ENCODE assay signal across 8 cellular contexts in genomic region chr2:27069961-27070618, GRCh38. TPM values are rescaled to one million over a fixed set of nuclear protein-coding genes. Genes with fewer than 3 reads are reported as not detected.
A peak's percentile ranks its signal among the peaks of the same experiment; 100 is the strongest.
DNase-seq lines count a peak whose midpoint lies in the region; FAIRE-seq and TF ChIP-seq lines count a peak whose summit lies in the region.

No MANE protein-coding gene starts in this region.

- H3K9me3 Mint-ChIP-seq in activated CD4-positive, alpha-beta T cell treated with anti-CD3 and anti-CD28 coated beads, Interleukin-2, amount 10 ng/mL, durations not matched to agents 7 days and 5 days, result no peaks in the 10 kb centered on the region
- H3K9me3 Mint-ChIP-seq in activated naive CD8-positive, alpha-beta T cell (ENCODE audit: low read depth), result no peaks in the 10 kb centered on the region

- CTCF ChIA-PET in activated CD4-positive, alpha-beta T cell treated with anti-CD3 and anti-CD28 coated beads, Interleukin-2, amount 10 ng/mL, durations not matched to agents 7 days and 5 days (lab: Charles Lee), result interaction anchor here (8.7 kb wide), 1 partner anchor 12 kb away, joined by 44 read pairs; no protein-coding TSS in a partner anchor

- peak overlapping the region; percentile 95 to 97 (median 95) for H3K4me3 ChIP-seq in keratinocyte (ENCODE audit: control insufficient read depth in 2 of 3, extremely low read depth in 1 of 3, insufficient read depth in 2 of 3, low read depth in 1 of 3, low read length in 3 of 3)
- peak overlapping the region; percentile 94 to 99 for H3K4me3 ChIP-seq in stomach smooth muscle (ENCODE audit: low read length in 2 of 2)
- peak overlapping the region in 1 of 3 donors; percentile 80 for H3K4me3 ChIP-seq in thyroid gland (replicated peaks in 1 of 3)

- no peaks in the 10 kb centered on the region for H4K20me1 ChIP-seq in keratinocyte (ENCODE audit: control insufficient read depth, extremely low read depth, insufficient read depth, low read length)

- H3K36me3 ChIP-seq in keratinocyte (ENCODE audit: control insufficient read depth in 2 of 2, extremely low read depth in 1 of 2, insufficient read depth in 2 of 2, low read length in 2 of 2) (peaks cover 13 to 27% of the 10 kb centered on the region in 2 experiments), stomach smooth muscle (ENCODE audit: control insufficient read depth in 2 of 2, insufficient read depth in 2 of 2, low read length in 2 of 2) (peaks cover 19 to 27% of the 10 kb centered on the region in 2 donors), thyroid gland (peaks cover 0 to 11% of the 10 kb centered on the region in 2 donors)

- peak overlapping the region; percentile 94 for H3K4me2 ChIP-seq in keratinocyte (ENCODE audit: control insufficient read depth, extremely low read depth, insufficient read depth, low read depth, low read length)

- no peaks in the 10 kb centered on the region for H3K27me3 Mint-ChIP-seq in activated CD4-positive, alpha-beta T cell treated with anti-CD3 and anti-CD28 coated beads, Interleukin-2, amount 10 ng/mL, durations not matched to agents 7 days and 5 days
- no peaks in the 10 kb centered on the region for H3K27me3 Mint-ChIP-seq in activated naive CD8-positive, alpha-beta T cell

- 84 to 86% methylated on average over 8 of the region's 8 CpGs for WGBS in thyroid gland, 2 donors

- H3K9ac ChIP-seq in keratinocyte (ENCODE audit: control insufficient read depth, extremely low read depth, insufficient read depth, low read length) (peak overlapping the region; percentile 92), stomach smooth muscle (ENCODE audit: low read length in 2 of 2) (peak overlapping the region; percentile 47 to 96)

- H3K27ac Mint-ChIP-seq in activated CD4-positive, alpha-beta T cell treated with anti-CD3 and anti-CD28 coated beads, Interleukin-2, amount 10 ng/mL, durations not matched to agents 7 days and 5 days, result peak overlapping the region; percentile 96
- peak overlapping the region; percentile 95 for H3K27ac Mint-ChIP-seq in activated naive CD8-positive, alpha-beta T cell

- TF ChIP-seq CTCF in keratinocyte (optimal IDR thresholded peaks at IDR 0.05 in 1 of 3, IDR thresholded peaks at IDR 0.05 in 1 of 3, conservative IDR thresholded peaks at IDR 0.05 in 1 of 3; ENCODE audit: extremely low read depth in 1 of 3, insufficient read depth in 2 of 3, low read length in 3 of 3), result no peak
- no peak for TF ChIP-seq CTCF in thyroid gland (IDR thresholded peaks at IDR 0.05)

- dilution Hi-C loops in keratinocyte (cut with MboI; ENCODE audit: extremely low pct_ligation_motif_present, low sequenced_read_pairs), result no loop called here

- H3K9me3 ChIP-seq in keratinocyte (ENCODE audit: control insufficient read depth, low read depth, low read length), result no peaks in the 10 kb centered on the region
- no peaks in the 10 kb centered on the region for H3K9me3 ChIP-seq in stomach smooth muscle (ENCODE audit: control insufficient read depth in 2 of 2, low read length in 2 of 2)
- H3K9me3 ChIP-seq in thyroid gland, result no peaks in the 10 kb centered on the region

- H3K9me1 ChIP-seq in keratinocyte (ENCODE audit: control insufficient read depth, extremely low read depth, insufficient read depth, low read length), result peaks cover 2% of the 10 kb centered on the region

- no peak for TF ChIP-seq POLR2A in thyroid gland (IDR thresholded peaks at IDR 0.05)

- peaks cover 56% of the 10 kb centered on the region for H3K4me1 Mint-ChIP-seq in activated CD4-positive, alpha-beta T cell treated with anti-CD3 and anti-CD28 coated beads, Interleukin-2, amount 10 ng/mL, durations not matched to agents 7 days and 5 days
- H3K4me1 Mint-ChIP-seq in activated naive CD8-positive, alpha-beta T cell (ENCODE audit: low read depth), result peaks cover 57% of the 10 kb centered on the region

- H3K36me3 Mint-ChIP-seq in activated CD4-positive, alpha-beta T cell treated with anti-CD3 and anti-CD28 coated beads, Interleukin-2, amount 10 ng/mL, durations not matched to agents 7 days and 5 days (ENCODE audit: low read depth), result peaks cover 38% of the 10 kb centered on the region
- H3K36me3 Mint-ChIP-seq in activated naive CD8-positive, alpha-beta T cell, result peaks cover 5% of the 10 kb centered on the region

- H3K4me3 Mint-ChIP-seq in activated CD4-positive, alpha-beta T cell treated with anti-CD3 and anti-CD28 coated beads, Interleukin-2, amount 10 ng/mL, durations not matched to agents 7 days and 5 days, result peak overlapping the region; percentile 97
- H3K4me3 Mint-ChIP-seq in activated naive CD8-positive, alpha-beta T cell, result peak overlapping the region; percentile 98

- H2AFZ ChIP-seq in keratinocyte (ENCODE audit: control insufficient read depth, low read length), result no peak overlapping the region

- peak overlapping the region; percentile 85 for H3K27ac ChIP-seq in keratinocyte (ENCODE audit: control insufficient read depth, insufficient read depth, low read length)
- H3K27ac ChIP-seq in stomach smooth muscle (ENCODE audit: low read length), result peak overlapping the region; percentile 6
- peak overlapping the region in 1 of 3 donors; percentile 31 for H3K27ac ChIP-seq in thyroid gland

- intact Hi-C loops in thyroid gland (cut with DNase I), result loop anchor here (5.0 kb wide), 1 partner anchor 38 kb away; the partner anchor contains the start of gene TMEM214

- DNase-seq in activated CD4-positive, alpha-beta T cell treated with anti-CD3 and anti-CD28 coated beads, Interleukin-2, amount 10 ng/mL, durations not matched to agents 7 days and 5 days, result no peak
- no peak for DNase-seq in activated CD4-positive, alpha-beta T cell treated with anti-CD3 and anti-CD28 coated beads for 4 hours
- no peak for DNase-seq in keratinocyte (ENCODE audit: low read depth, low spot score)
- DNase-seq in HT-29 (ENCODE audit: low spot score), result no peak
- DNase-seq in NCI-H524 treated with DMSO at 0.1 percent for 48 hours (lab: John Stamatoyannopoulos, UW), result no peak
- no peak for DNase-seq in thyroid gland

- FAIRE-seq in keratinocyte (lab: Jason Lieb, UNC), result no peak

- H3K27me3 ChIP-seq in keratinocyte (ENCODE audit: control insufficient read depth, extremely low read depth, insufficient read depth, low read length) (no peaks in the 10 kb centered on the region), stomach smooth muscle (ENCODE audit: control insufficient read depth in 1 of 2, insufficient read depth in 2 of 2, low read length in 2 of 2) (no peaks in the 10 kb centered on the region), thyroid gland (no peaks in the 10 kb centered on the region)

- H3K4me1 ChIP-seq in keratinocyte (ENCODE audit: control insufficient read depth, extremely low read depth, insufficient read depth, low read length) (peaks cover 17% of the 10 kb centered on the region), stomach smooth muscle (ENCODE audit: control insufficient read depth, insufficient read depth, low read length) (peaks cover 57% of the 10 kb centered on the region), thyroid gland (peaks cover 21 to 37% of the 10 kb centered on the region in 2 donors)

- POLR2A ChIA-PET in activated CD4-positive, alpha-beta T cell treated with anti-CD3 and anti-CD28 coated beads, Interleukin-2, amount 10 ng/mL, durations not matched to agents 7 days and 5 days (lab: Charles Lee), result no interaction called here

- peaks cover 34% of the 10 kb centered on the region for H3K79me2 ChIP-seq in keratinocyte (ENCODE audit: control insufficient read depth, insufficient read depth, low read length)

RNA-seq across cellular contexts. Expression of gene OST4, which starts 1.4 kb away (rescaled TPM):
- total RNA-seq in activated CD4-positive, alpha-beta T cell treated with anti-CD3 and anti-CD28 coated beads, Interleukin-2, amount 10 ng/mL, durations not matched to agents 7 days and 5 days, result 100 to 1,000 TPM; 309 to 386 TPM
- polyA plus RNA-seq in keratinocyte, result 393 to 636 TPM (median 541 TPM) in 3 replicates
- polyA plus RNA-seq in keratinocyte (2011; ENCODE audit: low read depth), result 42.3 TPM
- polyA plus RNA-seq in keratinocyte (2011; cell fraction: cytosol; rRNA removed), result 695 and 721 TPM in 2 replicates
- polyA plus RNA-seq in keratinocyte (2011; cell fraction: nucleus; rRNA removed), result 135 and 166 TPM in 2 replicates
- 473 and 536 TPM in 2 replicates for polyA plus RNA-seq in keratinocyte (2012; ENCODE audit: low replicate concordance)
- 279 to 499 TPM (median 284 TPM) in 3 replicates for polyA minus RNA-seq in keratinocyte
- 1,244 TPM for polyA minus RNA-seq in keratinocyte (2011; cell fraction: cytosol; rRNA and poly(A)+ RNA removed)
- 34.9 and 44.1 TPM in 2 replicates for polyA minus RNA-seq in keratinocyte (2011; cell fraction: nucleus; rRNA and poly(A)+ RNA removed)
- 107 and 127 TPM in 2 replicates for total RNA-seq in HT-29 (2014; rRNA removed; shearing (Covaris generic))
- total RNA-seq in thyroid gland, result 100 to 1,000 TPM; 235 to 467 (median 261) TPM

RNA-seq across cellular contexts. Expression of gene EMILIN1, which starts 8.3 kb away (rescaled TPM):
- total RNA-seq in activated CD4-positive, alpha-beta T cell treated with anti-CD3 and anti-CD28 coated beads, Interleukin-2, amount 10 ng/mL, durations not matched to agents 7 days and 5 days, result under 1 TPM; 0.56 to 0.64 TPM
- polyA plus RNA-seq in keratinocyte, result 0.01 to 0.06 TPM (median 0.03 TPM) in 3 replicates
- polyA plus RNA-seq in keratinocyte (2011; ENCODE audit: low read depth), result not detected
- 0.06 TPM in 1 of 2 replicates, not detected in the other for polyA plus RNA-seq in keratinocyte (2011; cell fraction: cytosol; rRNA removed)
- 0.04 and 0.23 TPM in 2 replicates for polyA plus RNA-seq in keratinocyte (2011; cell fraction: nucleus; rRNA removed)
- polyA plus RNA-seq in keratinocyte (2012; ENCODE audit: low replicate concordance), result 0.18 TPM in 2 replicates
- 0.20 TPM in 1 of 3 replicates, not detected in the others for polyA minus RNA-seq in keratinocyte
- not detected for polyA minus RNA-seq in keratinocyte (2011; cell fraction: cytosol; rRNA and poly(A)+ RNA removed)
- polyA minus RNA-seq in keratinocyte (2011; cell fraction: nucleus; rRNA and poly(A)+ RNA removed), result not detected in 2 replicates
- 0.65 and 1.1 TPM in 2 replicates for total RNA-seq in HT-29 (2014; rRNA removed; shearing (Covaris generic))
- 10 to 100 TPM; 18.6 to 45.4 (median 29.3) TPM for total RNA-seq in thyroid gland

RNA-seq across cellular contexts. Expression of gene KHK, which starts 16.5 kb away (rescaled TPM):
- 10 to 100 TPM in 1 of 2 experiments, 1 to 10 TPM in 1; 9.7 to 10.6 TPM for total RNA-seq in activated CD4-positive, alpha-beta T cell treated with anti-CD3 and anti-CD28 coated beads, Interleukin-2, amount 10 ng/mL, durations not matched to agents 7 days and 5 days
- 0.06 to 0.36 TPM (median 0.21 TPM) in 3 replicates for polyA plus RNA-seq in keratinocyte
- not detected for polyA plus RNA-seq in keratinocyte (2011; ENCODE audit: low read depth)
- 0.10 and 0.11 TPM in 2 replicates for polyA plus RNA-seq in keratinocyte (2011; cell fraction: cytosol; rRNA removed)
- 0.07 and 0.24 TPM in 2 replicates for polyA plus RNA-seq in keratinocyte (2011; cell fraction: nucleus; rRNA removed)
- polyA plus RNA-seq in keratinocyte (2012; ENCODE audit: low replicate concordance), result 0.16 and 0.46 TPM in 2 replicates
- 0.45 to 0.95 TPM in 2 of 3 replicates, not detected in the other for polyA minus RNA-seq in keratinocyte
- not detected for polyA minus RNA-seq in keratinocyte (2011; cell fraction: cytosol; rRNA and poly(A)+ RNA removed)
- not detected in 2 replicates for polyA minus RNA-seq in keratinocyte (2011; cell fraction: nucleus; rRNA and poly(A)+ RNA removed)
- 4.1 and 4.2 TPM in 2 replicates for total RNA-seq in HT-29 (2014; rRNA removed; shearing (Covaris generic))
- total RNA-seq in thyroid gland, result 1 to 10 TPM in 3 of 4 donors, under 1 TPM in 1; 0.44 to 2.3 (median 1.7) TPM

RNA-seq across cellular contexts. Expression of gene AGBL5, which starts 18.6 kb away (rescaled TPM):
- 10 to 100 TPM; 17.9 to 19.1 TPM for total RNA-seq in activated CD4-positive, alpha-beta T cell treated with anti-CD3 and anti-CD28 coated beads, Interleukin-2, amount 10 ng/mL, durations not matched to agents 7 days and 5 days
- 24.5 to 27.7 TPM (median 25.5 TPM) in 3 replicates for polyA plus RNA-seq in keratinocyte
- polyA plus RNA-seq in keratinocyte (2011; ENCODE audit: low read depth), result 31.7 TPM
- polyA plus RNA-seq in keratinocyte (2011; cell fraction: cytosol; rRNA removed), result 26.4 and 32.9 TPM in 2 replicates
- polyA plus RNA-seq in keratinocyte (2011; cell fraction: nucleus; rRNA removed), result 12.3 and 12.4 TPM in 2 replicates
- 12.7 and 19.7 TPM in 2 replicates for polyA plus RNA-seq in keratinocyte (2012; ENCODE audit: low replicate concordance)
- polyA minus RNA-seq in keratinocyte, result 32.5 to 60.4 TPM (median 47.4 TPM) in 3 replicates
- 25.1 TPM for polyA minus RNA-seq in keratinocyte (2011; cell fraction: cytosol; rRNA and poly(A)+ RNA removed)
- 6.5 and 9.9 TPM in 2 replicates for polyA minus RNA-seq in keratinocyte (2011; cell fraction: nucleus; rRNA and poly(A)+ RNA removed)
- 28.1 and 34.5 TPM in 2 replicates for total RNA-seq in HT-29 (2014; rRNA removed; shearing (Covaris generic))
- 10 to 100 TPM; 29.1 to 40.0 (median 31.6) TPM for total RNA-seq in thyroid gland

RNA-seq across cellular contexts. Expression of gene TMEM214, which starts 37.3 kb away (rescaled TPM):
- 10 to 100 TPM; 73.2 to 77.1 TPM for total RNA-seq in activated CD4-positive, alpha-beta T cell treated with anti-CD3 and anti-CD28 coated beads, Interleukin-2, amount 10 ng/mL, durations not matched to agents 7 days and 5 days
- 28.7 to 65.8 TPM (median 38.0 TPM) in 3 replicates for polyA plus RNA-seq in keratinocyte
- polyA plus RNA-seq in keratinocyte (2011; ENCODE audit: low read depth), result 20.4 TPM
- polyA plus RNA-seq in keratinocyte (2011; cell fraction: cytosol; rRNA removed), result 30.8 and 33.1 TPM in 2 replicates
- polyA plus RNA-seq in keratinocyte (2011; cell fraction: nucleus; rRNA removed), result 90.1 and 90.9 TPM in 2 replicates
- 28.4 and 51.3 TPM in 2 replicates for polyA plus RNA-seq in keratinocyte (2012; ENCODE audit: low replicate concordance)
- polyA minus RNA-seq in keratinocyte, result 72.3 to 342 TPM (median 115 TPM) in 3 replicates
- 90.9 TPM for polyA minus RNA-seq in keratinocyte (2011; cell fraction: cytosol; rRNA and poly(A)+ RNA removed)
- polyA minus RNA-seq in keratinocyte (2011; cell fraction: nucleus; rRNA and poly(A)+ RNA removed), result 70.1 and 93.2 TPM in 2 replicates
- 35.6 and 42.0 TPM in 2 replicates for total RNA-seq in HT-29 (2014; rRNA removed; shearing (Covaris generic))
- 10 to 100 TPM; 43.3 to 93.8 (median 78.9) TPM for total RNA-seq in thyroid gland
